In the genomic region with DNA sequence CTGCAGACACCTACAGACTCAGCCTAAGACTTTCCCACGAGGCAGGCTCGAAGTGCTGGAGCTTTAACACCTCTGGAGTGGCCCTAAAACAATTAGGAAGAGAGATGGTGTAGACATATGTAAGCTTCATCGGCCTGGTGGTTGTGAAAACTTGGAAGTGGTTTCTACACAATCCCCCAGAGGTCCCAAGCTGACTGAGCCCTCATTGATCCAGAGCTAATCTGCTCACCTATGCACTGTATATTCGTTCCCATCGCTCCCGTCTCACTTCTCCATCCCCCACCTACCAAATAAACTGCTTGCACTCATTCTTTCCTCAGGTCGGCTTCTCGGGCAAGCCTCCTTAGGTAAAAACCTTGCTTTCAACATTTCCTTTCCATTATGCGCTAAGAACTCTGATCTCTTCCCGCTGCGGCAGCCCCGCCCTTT, we compare ENCODE assay signal across 8 cellular contexts. TPM values are rescaled to one million over a fixed set of nuclear protein-coding genes. Genes with fewer than 3 reads are reported as not detected.
A peak's percentile ranks its signal among the peaks of the same experiment; 100 is the strongest.
DNase-seq lines count a peak whose midpoint lies in the region; ATAC-seq and TF ChIP-seq lines count a peak whose summit lies in the region.

No MANE protein-coding gene starts in this region.

- H3K9ac ChIP-seq in parathyroid adenoma: peak overlapping the region; percentile 91

- H3K4me2 ChIP-seq in parathyroid adenoma (ENCODE audit: low read length): peak overlapping the region; percentile 76

- H3K36me3 ChIP-seq in GM06990 (ENCODE audit: control insufficient read depth, insufficient read depth, low read length) (no peaks in the 10 kb centered on the region), esophagus (ENCODE audit: control insufficient read depth in 2 of 2, insufficient read depth in 2 of 2, low read length in 1 of 2) (no peaks in the 10 kb centered on the region), parathyroid adenoma (ENCODE audit: control insufficient read depth, insufficient read depth, low read length) (no peaks in the 10 kb centered on the region)

- H2AFZ ChIP-seq in parathyroid adenoma: peak overlapping the region; percentile 99

- ATAC-seq in left lobe of liver: no peak

- no peaks in the 10 kb centered on the region for H3K4me1 ChIP-seq in esophagus (ENCODE audit: control insufficient read depth in 2 of 2, insufficient read depth in 2 of 2, low read length in 1 of 2)
- peaks cover 5% of the 10 kb centered on the region for H3K4me1 ChIP-seq in parathyroid adenoma

- H3K4me3 ChIP-seq in GM06990 (replicated peaks; ENCODE audit: low read depth, low read length) (peak overlapping the region; percentile 89), esophagus (ENCODE audit: low read depth in 1 of 2, low read length in 2 of 2) (peak overlapping the region; percentile 77 to 91), parathyroid adenoma (ENCODE audit: low read depth, low read length) (peak overlapping the region; percentile 82)

- TF ChIP-seq CTCF in GM06990 (IDR thresholded peaks at IDR 0.05; ENCODE audit: insufficient read depth, low read length, poor library complexity, severe bottlenecking) (no peak), parathyroid adenoma (IDR thresholded peaks at IDR 0.05) (no peak)

- WGBS in esophagus, 2 donors: 3 to 5% methylated on average over 12 of the region's 12 CpGs

- H3K27me3 ChIP-seq in GM06990 (replicated peaks; ENCODE audit: control insufficient read depth, insufficient read depth, low read length) (no peaks in the 10 kb centered on the region), esophagus (ENCODE audit: control insufficient read depth in 1 of 2, insufficient read depth in 2 of 2, low read length in 2 of 2) (no peaks in the 10 kb centered on the region), parathyroid adenoma (ENCODE audit: control insufficient read depth, insufficient read depth, low read length) (no peaks in the 10 kb centered on the region)

- no peak for DNase-seq in GM06990 (ENCODE audit: extremely low read depth, insufficient read length)
- DNase-seq in NCI-H1417 treated with DMSO at 0.1 percent for 48 hours (lab: John Stamatoyannopoulos, UW): peak; percentile 50
- DNase-seq in ureter (ENCODE audit: low spot score): no peak
- no peak for DNase-seq in activated CD4-positive, alpha-beta T cell treated with anti-CD3 and anti-CD28 coated beads, Interleukin-2, amount 50 U/mL, for 1 hour
- no peak for DNase-seq in left lobe of liver (ENCODE audit: low spot score)
- DNase-seq in CD1c-positive myeloid dendritic cell (ENCODE audit: extremely low spot score): no peak

- no peaks in the 10 kb centered on the region for H3K79me2 ChIP-seq in parathyroid adenoma

- H3K9me3 ChIP-seq in esophagus (ENCODE audit: control insufficient read depth in 2 of 2, insufficient read depth in 1 of 2, low read depth in 1 of 2, low read length in 1 of 2) (no peaks in the 10 kb centered on the region), parathyroid adenoma (ENCODE audit: control insufficient read depth, low read length) (no peaks in the 10 kb centered on the region)

- H3K27ac ChIP-seq in esophagus (ENCODE audit: low read depth in 2 of 2, low read length in 1 of 2) (peak overlapping the region; percentile 96 to 99), parathyroid adenoma (peak overlapping the region; percentile 97)

RNA-seq across cellular contexts. Expression of a gene that starts 0.8 kb away (rescaled TPM):
- polyA plus RNA-seq in esophagus: 1 to 10 TPM; 1.7 to 4.1 TPM
- 19.7 TPM for total RNA-seq in ureter
- total RNA-seq in left lobe of liver: 0.33 TPM

RNA-seq across cellular contexts. Expression of a gene that starts 36.8 kb away (rescaled TPM):
- under 1 TPM; 0.69 to 0.71 TPM for polyA plus RNA-seq in esophagus
- total RNA-seq in ureter (6.9 TPM), left lobe of liver (1.7 TPM)

RNA-seq across cellular contexts. Expression of a gene that starts 38.7 kb away (rescaled TPM):
- 1 to 10 TPM in 1 of 2 donors, under 1 TPM in 1; 0.89 to 1.1 TPM for polyA plus RNA-seq in esophagus
- 6.3 TPM for total RNA-seq in ureter
- total RNA-seq in left lobe of liver: 2.1 TPM

Comparison
In these comparisons a context has a peak if more than half of its experiments do, and no peak if none do; other contexts are left out.
1. RNA of a gene that starts 0.8 kb away (total RNA-seq): 19.7 TPM in ureter (single experiment); 0.33 TPM in left lobe of liver (single experiment); every median in the first group is over 10 times any median in the second.
2. Peak in every context shown above with its lines, with median percentiles within 50 percentile points of each other: H3K4me3 ChIP-seq.